ENCODE assay signal across 18 cellular contexts in the genomic region with DNA sequence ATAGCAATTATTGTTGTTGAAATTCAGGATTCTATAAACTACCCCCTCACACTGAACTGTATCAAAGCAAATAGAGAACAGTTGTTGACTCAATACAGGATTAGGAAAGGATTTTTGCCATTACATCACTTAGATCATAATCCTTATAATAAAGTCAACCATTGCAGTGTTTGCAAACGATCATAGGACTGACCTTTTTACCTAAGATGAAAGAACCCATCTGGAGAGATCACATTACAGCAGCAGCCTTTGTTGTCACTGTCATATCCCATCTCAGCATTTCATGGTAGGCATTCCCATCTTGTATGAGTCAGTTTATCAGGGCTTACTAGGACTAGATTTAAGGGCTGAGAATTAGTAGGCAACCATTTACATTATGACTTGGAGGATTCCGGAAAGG.
DNase-seq lines count a peak whose midpoint lies in the region; ATAC-seq lines count a peak whose summit lies in the region.
"Had no signal": no experiment of that assay in that cellular context is flagged by ENCODE, and none has a peak within 500 bp of the region (broad histone marks: within the 10 kb centered on the region; RNA-seq: fewer than 3 reads in every experiment).

No MANE protein-coding gene starts in this region.

- in situ Hi-C loops in HAP-1 (cut with MboI; ENCODE audit: low sequenced_read_pairs): no loop called here

- H3K36me3 Mint-ChIP-seq in activated T-helper 17 cell treated with anti-CD3 and anti-CD28 coated beads, Interleukin-2, amount 50 U/mL, for 72 hours (ENCODE audit: low read depth): no peaks in the 10 kb centered on the region

- DNase-seq in HAP-1 (ENCODE audit: low spot score in 2 of 2) (peak; percentile 21 to 81), NCI-H2081 (lab: John Stamatoyannopoulos, UW) (peak; percentile 58 to 85), SHP77 treated with DMSO at 0.1 percent for 48 hours (lab: John Stamatoyannopoulos, UW) (peak; percentile 100), iris pigment epithelial cell (ENCODE audit: low read depth) (peak; percentile 88), amniotic stem cell (lab: John Stamatoyannopoulos, UW) (no peak)
- DNase-seq: activated CD4-positive, alpha-beta T cell treated with anti-CD3 and anti-CD28 coated beads, Interleukin-2, amount 10 ng/mL, durations not matched to agents 24 days and 14 days; activated T-cell treated with anti-CD3 and anti-CD28 coated beads, Interleukin-2, amount 50 U/mL, for 4 hours; aorta; GOT3; heart left ventricle; left ventricle myocardium superior; nephron progenitor cell; PC-9 had no signal

- peaks cover 16% of the 10 kb centered on the region for H3K4me1 ChIP-seq in HAP-1
- H3K4me1 ChIP-seq: BLaER1, heart left ventricle had no signal

- no peak overlapping the region for H3K4me3 ChIP-seq in HAP-1
- H3K4me3 ChIP-seq: BLaER1, heart left ventricle, PC-9 had no signal

- H3K4me1 Mint-ChIP-seq in activated T-helper 17 cell treated with anti-CD3 and anti-CD28 coated beads, Interleukin-2, amount 50 U/mL, for 72 hours: no peaks in the 10 kb centered on the region
- H3K4me1 Mint-ChIP-seq: activated CD4-positive, alpha-beta T cell treated with anti-CD3 and anti-CD28 coated beads, Interleukin-2, amount 10 ng/mL, durations not matched to agents 24 days and 14 days had no signal

- H3K36me3 ChIP-seq in HAP-1 (replicated peaks): no peaks in the 10 kb centered on the region
- H3K36me3 ChIP-seq: BLaER1, heart left ventricle had no signal

- H3K27me3 ChIP-seq in HAP-1 (ENCODE audit: low read depth): no peaks in the 10 kb centered on the region
- H3K27me3 ChIP-seq: BLaER1, heart left ventricle had no signal

- no peak overlapping the region for H3K27ac Mint-ChIP-seq in activated T-helper 17 cell treated with anti-CD3 and anti-CD28 coated beads, Interleukin-2, amount 50 U/mL, for 72 hours
- H3K27ac Mint-ChIP-seq: activated CD4-positive, alpha-beta T cell treated with anti-CD3 and anti-CD28 coated beads, Interleukin-2, amount 10 ng/mL, durations not matched to agents 24 days and 14 days; nephron progenitor cell had no signal

- H3K9me3 Mint-ChIP-seq in activated T-helper 17 cell treated with anti-CD3 and anti-CD28 coated beads, Interleukin-2, amount 50 U/mL, for 72 hours: peaks cover 7% of the 10 kb centered on the region
- H3K9me3 Mint-ChIP-seq: activated CD4-positive, alpha-beta T cell treated with anti-CD3 and anti-CD28 coated beads, Interleukin-2, amount 10 ng/mL, durations not matched to agents 24 days and 14 days had no signal

- no peak overlapping the region for H3K4me3 Mint-ChIP-seq in activated T-helper 17 cell treated with anti-CD3 and anti-CD28 coated beads, Interleukin-2, amount 50 U/mL, for 72 hours
- H3K4me3 Mint-ChIP-seq: activated CD4-positive, alpha-beta T cell treated with anti-CD3 and anti-CD28 coated beads, Interleukin-2, amount 10 ng/mL, durations not matched to agents 24 days and 14 days; activated T-cell treated with anti-CD3 and anti-CD28 coated beads, Interleukin-2, amount 50 U/mL, for 4 hours; nephron progenitor cell had no signal

- no peaks in the 10 kb centered on the region for H3K27me3 Mint-ChIP-seq in activated T-helper 17 cell treated with anti-CD3 and anti-CD28 coated beads, Interleukin-2, amount 50 U/mL, for 72 hours
- H3K27me3 Mint-ChIP-seq: activated CD4-positive, alpha-beta T cell treated with anti-CD3 and anti-CD28 coated beads, Interleukin-2, amount 10 ng/mL, durations not matched to agents 24 days and 14 days had no signal

- ATAC-seq in activated T-helper 17 cell treated with anti-CD3 and anti-CD28 coated beads, Interleukin-2, amount 50 U/mL, for 72 hours (replicated peaks): no peak
- ATAC-seq in HG02571 (IDR thresholded peaks at IDR 0.05; ENCODE audit: unreplicated experiment) (no peak), GM18858 (IDR thresholded peaks at IDR 0.05; ENCODE audit: unreplicated experiment) (no peak)
- ATAC-seq: activated T-cell treated with anti-CD3 and anti-CD28 coated beads, Interleukin-2, amount 50 U/mL, for 4 hours; heart left ventricle; left ventricle myocardium superior; sciatic nerve had no signal

- no peaks in the 10 kb centered on the region for H3K9me3 ChIP-seq in HAP-1
